Comparison of ENCODE assay signal across 24 cellular contexts in genomic region chr2:62441421-62441820, GRCh38.
DNase-seq lines count a peak whose midpoint lies in the region; ATAC-seq, FAIRE-seq and TF ChIP-seq lines count a peak whose summit lies in the region.
"Had no signal": no experiment of that assay in that cellular context is flagged by ENCODE, and none has a peak within 500 bp of the region (broad histone marks: within the 10 kb centered on the region; RNA-seq: fewer than 3 reads in every experiment).

No MANE protein-coding gene starts in this region.

- ATAC-seq in esophagus mucosa = peak; percentile 46
- no peak for ATAC-seq in activated naive CD8-positive, alpha-beta T cell treated with anti-CD3 and anti-CD28 coated beads, Interleukin-2, amount 50 U/mL, for 24 hours
- ATAC-seq: CD8-positive, alpha-beta T cell had no signal

- H3K27me3 Mint-ChIP-seq in activated naive CD8-positive, alpha-beta T cell treated with anti-CD3 and anti-CD28 coated beads, Interleukin-2, amount 50 U/mL, for 24 hours = no peaks in the 10 kb centered on the region
- H3K27me3 Mint-ChIP-seq in osteocyte (ENCODE audit: unreplicated experiment) = peaks cover 66% of the 10 kb centered on the region

- H3K4me1 Mint-ChIP-seq in activated naive CD8-positive, alpha-beta T cell treated with anti-CD3 and anti-CD28 coated beads, Interleukin-2, amount 50 U/mL, for 24 hours = no peaks in the 10 kb centered on the region
- H3K4me1 Mint-ChIP-seq in osteocyte (ENCODE audit: unreplicated experiment) = no peaks in the 10 kb centered on the region
- H3K4me1 Mint-ChIP-seq: CD4-positive, CD25-positive, alpha-beta regulatory T cell had no signal

- no peaks in the 10 kb centered on the region for H3K79me2 ChIP-seq in OCI-LY3 (ENCODE audit: low read length)
- H3K79me2 ChIP-seq in keratinocyte (ENCODE audit: control insufficient read depth, insufficient read depth, low read length) = no peaks in the 10 kb centered on the region

- H3K4me3 Mint-ChIP-seq in activated naive CD8-positive, alpha-beta T cell treated with anti-CD3 and anti-CD28 coated beads, Interleukin-2, amount 50 U/mL, for 24 hours = no peak overlapping the region
- no peak overlapping the region for H3K4me3 Mint-ChIP-seq in osteocyte (ENCODE audit: unreplicated experiment)
- H3K4me3 Mint-ChIP-seq: B cell; CD4-positive, CD25-positive, alpha-beta regulatory T cell; CD8-positive, alpha-beta T cell had no signal

- H3K4me1 ChIP-seq in OCI-LY3 (ENCODE audit: low read length) (peaks cover 42% of the 10 kb centered on the region), keratinocyte (ENCODE audit: control insufficient read depth, extremely low read depth, insufficient read depth, low read length) (peaks cover 18% of the 10 kb centered on the region)
- H3K4me1 ChIP-seq: BLaER1, Caco-2 had no signal

- no peaks in the 10 kb centered on the region for H4K20me1 ChIP-seq in OCI-LY3 (ENCODE audit: insufficient read depth, low read length)
- no peaks in the 10 kb centered on the region for H4K20me1 ChIP-seq in keratinocyte (ENCODE audit: control insufficient read depth, extremely low read depth, insufficient read depth, low read length)
- H4K20me1 ChIP-seq: BLaER1 had no signal

- H3K36me3 ChIP-seq in OCI-LY3 (replicated peaks; ENCODE audit: low read depth, low read length) (no peaks in the 10 kb centered on the region), keratinocyte (ENCODE audit: control insufficient read depth in 2 of 2, extremely low read depth in 1 of 2, insufficient read depth in 2 of 2, low read length in 2 of 2) (no peaks in the 10 kb centered on the region)
- H3K36me3 ChIP-seq: BLaER1 had no signal

- H3K9me1 ChIP-seq in keratinocyte (ENCODE audit: control insufficient read depth, extremely low read depth, insufficient read depth, low read length) = no peaks in the 10 kb centered on the region

- dilution Hi-C loops in keratinocyte (cut with MboI; ENCODE audit: extremely low pct_ligation_motif_present, low sequenced_read_pairs) = no loop called here

- H3K9me3 ChIP-seq in OCI-LY3 (ENCODE audit: insufficient read depth, low read length) (no peaks in the 10 kb centered on the region), keratinocyte (ENCODE audit: control insufficient read depth, low read depth, low read length) (no peaks in the 10 kb centered on the region)
- H3K9me3 ChIP-seq: BLaER1, Caco-2 had no signal

- H3K36me3 Mint-ChIP-seq in activated naive CD8-positive, alpha-beta T cell treated with anti-CD3 and anti-CD28 coated beads, Interleukin-2, amount 50 U/mL, for 24 hours (ENCODE audit: low read depth) = no peaks in the 10 kb centered on the region
- H3K36me3 Mint-ChIP-seq in osteocyte (ENCODE audit: unreplicated experiment) = no peaks in the 10 kb centered on the region
- H3K36me3 Mint-ChIP-seq: CD4-positive, CD25-positive, alpha-beta regulatory T cell; CD8-positive, alpha-beta T cell had no signal

- H3K4me3 ChIP-seq in OCI-LY3 (ENCODE audit: low read length) (no peak overlapping the region), choroid plexus epithelial cell (ENCODE audit: low read depth, low read length) (no peak overlapping the region), keratinocyte (ENCODE audit: control insufficient read depth in 2 of 3, extremely low read depth in 1 of 3, insufficient read depth in 2 of 3, low read depth in 1 of 3, low read length in 3 of 3) (no peak overlapping the region)
- H3K4me3 ChIP-seq: BLaER1, GM23248 had no signal

- peak; percentile 60 for FAIRE-seq in keratinocyte (lab: Jason Lieb, UNC)
- FAIRE-seq: A204.1, G401.6, GM12892, H1 had no signal

- H3K4me2 ChIP-seq in OCI-LY3 (ENCODE audit: low read length) (no peak overlapping the region; the same call in 1 of the 2 replicates), keratinocyte (ENCODE audit: control insufficient read depth, extremely low read depth, insufficient read depth, low read depth, low read length) (peak overlapping the region; percentile 22)
- H3K4me2 ChIP-seq: BLaER1 had no signal

- TF ChIP-seq CTCF in OCI-LY3 (IDR thresholded peaks at IDR 0.05; ENCODE audit: low read depth, low read length) (no peak), choroid plexus epithelial cell (conservative IDR thresholded peaks at IDR 0.05; ENCODE audit: low read depth, low read length) (no peak), keratinocyte (optimal IDR thresholded peaks at IDR 0.05 in 1 of 3, IDR thresholded peaks at IDR 0.05 in 1 of 3, conservative IDR thresholded peaks at IDR 0.05 in 1 of 3; ENCODE audit: extremely low read depth in 1 of 3, insufficient read depth in 2 of 3, low read length in 3 of 3) (no peak), osteocyte (IDR thresholded peaks at IDR 0.05) (no peak)

- H3K9me3 Mint-ChIP-seq in activated naive CD8-positive, alpha-beta T cell treated with anti-CD3 and anti-CD28 coated beads, Interleukin-2, amount 50 U/mL, for 24 hours = no peaks in the 10 kb centered on the region
- H3K9me3 Mint-ChIP-seq in osteocyte (ENCODE audit: unreplicated experiment) = no peaks in the 10 kb centered on the region
- H3K9me3 Mint-ChIP-seq: CD4-positive, CD25-positive, alpha-beta regulatory T cell; CD8-positive, alpha-beta T cell had no signal

- no peak overlapping the region; the same call in 1 of the 2 replicates for H3K9ac ChIP-seq in OCI-LY3 (ENCODE audit: low read length)
- H3K9ac ChIP-seq in keratinocyte (ENCODE audit: control insufficient read depth, extremely low read depth, insufficient read depth, low read length) = no peak overlapping the region
- H3K9ac ChIP-seq: BLaER1, GM23248 had no signal

- peak overlapping the region; percentile 87 for H3K27ac ChIP-seq in OCI-LY3 (ENCODE audit: low read length)
- no peak overlapping the region for H3K27ac ChIP-seq in keratinocyte (ENCODE audit: control insufficient read depth, insufficient read depth, low read length)
- H3K27ac ChIP-seq: 22Rv1, BLaER1, C4-2B, GM23248 had no signal

- DNase-seq in choroid plexus epithelial cell (ENCODE audit: low read depth) = peak; percentile 28
- DNase-seq in keratinocyte (ENCODE audit: low read depth, low spot score) = no peak
- no peak for DNase-seq in activated naive CD8-positive, alpha-beta T cell treated with anti-CD3 and anti-CD28 coated beads, Interleukin-2, amount 50 U/mL, for 24 hours
- no peak for DNase-seq in hypothalamus (lab: John Stamatoyannopoulos, UW)
- no peak for DNase-seq in NCI-H146 (lab: John Stamatoyannopoulos, UW)
- DNase-seq in osteocyte (ENCODE audit: extremely low spot score, unreplicated experiment) = no peak
- DNase-seq: Caco-2; CD4-positive, CD25-positive, alpha-beta regulatory T cell; CD8-positive, alpha-beta T cell; DMS153; DND-41; GM23248; H7; HCEC 1CT had no signal

- H2AFZ ChIP-seq in OCI-LY3 (ENCODE audit: low read depth, low read length) (no peak overlapping the region), keratinocyte (ENCODE audit: control insufficient read depth, low read length) (peak overlapping the region; percentile 4)
- H2AFZ ChIP-seq: GM23248 had no signal

- no peak overlapping the region for H3K27ac Mint-ChIP-seq in activated naive CD8-positive, alpha-beta T cell treated with anti-CD3 and anti-CD28 coated beads, Interleukin-2, amount 50 U/mL, for 24 hours
- H3K27ac Mint-ChIP-seq in osteocyte (ENCODE audit: unreplicated experiment) = no peak overlapping the region
- H3K27ac Mint-ChIP-seq: B cell; CD4-positive, CD25-positive, alpha-beta regulatory T cell; CD8-positive, alpha-beta T cell had no signal

- H3K27me3 ChIP-seq in OCI-LY3 (ENCODE audit: low read depth, low read length) (no peaks in the 10 kb centered on the region), keratinocyte (ENCODE audit: control insufficient read depth, extremely low read depth, insufficient read depth, low read length) (no peaks in the 10 kb centered on the region)
- H3K27me3 ChIP-seq: BLaER1 had no signal
